Comparison of ENCODE assay signal across 1 cellular context in the genomic region with DNA sequence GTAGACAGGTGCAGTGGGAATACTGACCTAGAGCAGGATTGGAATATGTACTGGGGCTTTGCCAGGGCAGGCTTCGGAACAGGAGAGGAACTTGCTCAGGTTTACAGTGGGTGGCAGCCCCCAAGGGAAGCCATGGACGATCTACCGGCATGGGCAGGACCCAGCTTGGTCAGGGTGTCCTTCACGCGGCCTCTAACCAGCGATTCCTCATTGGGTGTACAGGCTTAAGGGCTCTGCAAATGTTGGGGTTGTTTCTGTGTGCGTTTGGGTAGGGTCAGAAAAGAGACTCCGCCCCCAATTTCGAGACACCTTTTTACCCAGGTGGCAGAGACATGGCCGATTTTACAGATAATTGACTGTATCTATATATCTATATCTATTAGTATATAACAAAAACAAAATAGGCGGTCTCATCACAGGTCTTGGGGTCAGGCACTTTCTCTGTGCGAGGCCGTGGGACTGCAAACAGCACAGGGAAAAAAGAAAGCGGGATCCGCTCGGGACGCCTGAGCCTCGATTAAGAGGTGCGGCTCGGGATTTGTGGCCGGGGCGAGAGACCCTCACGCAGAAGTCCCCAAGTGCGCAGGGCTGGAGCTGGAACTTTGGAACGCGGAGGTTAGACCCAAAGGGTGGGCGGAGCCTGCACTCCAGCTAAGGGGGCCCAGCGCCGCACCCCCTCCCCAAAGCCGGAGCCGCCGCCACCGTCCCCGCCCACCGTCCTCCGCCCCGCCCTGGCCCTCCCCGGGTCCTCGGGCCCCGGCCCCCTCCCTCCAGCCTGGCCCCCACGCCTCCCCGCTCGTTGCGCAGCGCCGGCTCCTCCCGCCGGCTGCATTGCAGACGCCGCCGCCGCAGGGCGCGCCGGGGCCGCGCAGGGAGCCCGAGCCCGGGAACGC.
TF ChIP-seq lines count a peak whose summit lies in the region.

No MANE protein-coding gene starts in this region.

TF ChIP-seq in HepG2, 621 proteins besides CTCF, POLR2A, EP300 and RAD21 (continued from another document):
- TF ChIP-seq, protein P1, sequence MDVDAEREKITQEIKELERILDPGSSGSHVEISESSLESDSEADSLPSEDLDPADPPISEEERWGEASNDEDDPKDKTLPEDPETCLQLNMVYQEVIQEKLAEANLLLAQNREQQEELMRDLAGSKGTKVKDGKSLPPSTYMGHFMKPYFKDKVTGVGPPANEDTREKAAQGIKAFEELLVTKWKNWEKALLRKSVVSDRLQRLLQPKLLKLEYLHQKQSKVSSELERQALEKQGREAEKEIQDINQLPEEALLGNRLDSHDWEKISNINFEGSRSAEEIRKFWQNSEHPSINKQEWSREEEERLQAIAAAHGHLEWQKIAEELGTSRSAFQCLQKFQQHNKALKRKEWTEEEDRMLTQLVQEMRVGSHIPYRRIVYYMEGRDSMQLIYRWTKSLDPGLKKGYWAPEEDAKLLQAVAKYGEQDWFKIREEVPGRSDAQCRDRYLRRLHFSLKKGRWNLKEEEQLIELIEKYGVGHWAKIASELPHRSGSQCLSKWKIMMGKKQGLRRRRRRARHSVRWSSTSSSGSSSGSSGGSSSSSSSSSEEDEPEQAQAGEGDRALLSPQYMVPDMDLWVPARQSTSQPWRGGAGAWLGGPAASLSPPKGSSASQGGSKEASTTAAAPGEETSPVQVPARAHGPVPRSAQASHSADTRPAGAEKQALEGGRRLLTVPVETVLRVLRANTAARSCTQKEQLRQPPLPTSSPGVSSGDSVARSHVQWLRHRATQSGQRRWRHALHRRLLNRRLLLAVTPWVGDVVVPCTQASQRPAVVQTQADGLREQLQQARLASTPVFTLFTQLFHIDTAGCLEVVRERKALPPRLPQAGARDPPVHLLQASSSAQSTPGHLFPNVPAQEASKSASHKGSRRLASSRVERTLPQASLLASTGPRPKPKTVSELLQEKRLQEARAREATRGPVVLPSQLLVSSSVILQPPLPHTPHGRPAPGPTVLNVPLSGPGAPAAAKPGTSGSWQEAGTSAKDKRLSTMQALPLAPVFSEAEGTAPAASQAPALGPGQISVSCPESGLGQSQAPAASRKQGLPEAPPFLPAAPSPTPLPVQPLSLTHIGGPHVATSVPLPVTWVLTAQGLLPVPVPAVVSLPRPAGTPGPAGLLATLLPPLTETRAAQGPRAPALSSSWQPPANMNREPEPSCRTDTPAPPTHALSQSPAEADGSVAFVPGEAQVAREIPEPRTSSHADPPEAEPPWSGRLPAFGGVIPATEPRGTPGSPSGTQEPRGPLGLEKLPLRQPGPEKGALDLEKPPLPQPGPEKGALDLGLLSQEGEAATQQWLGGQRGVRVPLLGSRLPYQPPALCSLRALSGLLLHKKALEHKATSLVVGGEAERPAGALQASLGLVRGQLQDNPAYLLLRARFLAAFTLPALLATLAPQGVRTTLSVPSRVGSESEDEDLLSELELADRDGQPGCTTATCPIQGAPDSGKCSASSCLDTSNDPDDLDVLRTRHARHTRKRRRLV (CRISPR knock-in tag; IDR thresholded peaks at IDR 0.05) = no peak
- no peak for TF ChIP-seq SPEN (CRISPR knock-in tag; IDR thresholded peaks at IDR 0.05; ENCODE audit: low read depth)
- no peak for TF ChIP-seq KMT2A (CRISPR knock-in tag; IDR thresholded peaks at IDR 0.05)
- TF ChIP-seq EEA1 (CRISPR knock-in tag; IDR thresholded peaks at IDR 0.05; ENCODE audit: borderline replicate concordance) = no peak
- TF ChIP-seq, protein P2, sequence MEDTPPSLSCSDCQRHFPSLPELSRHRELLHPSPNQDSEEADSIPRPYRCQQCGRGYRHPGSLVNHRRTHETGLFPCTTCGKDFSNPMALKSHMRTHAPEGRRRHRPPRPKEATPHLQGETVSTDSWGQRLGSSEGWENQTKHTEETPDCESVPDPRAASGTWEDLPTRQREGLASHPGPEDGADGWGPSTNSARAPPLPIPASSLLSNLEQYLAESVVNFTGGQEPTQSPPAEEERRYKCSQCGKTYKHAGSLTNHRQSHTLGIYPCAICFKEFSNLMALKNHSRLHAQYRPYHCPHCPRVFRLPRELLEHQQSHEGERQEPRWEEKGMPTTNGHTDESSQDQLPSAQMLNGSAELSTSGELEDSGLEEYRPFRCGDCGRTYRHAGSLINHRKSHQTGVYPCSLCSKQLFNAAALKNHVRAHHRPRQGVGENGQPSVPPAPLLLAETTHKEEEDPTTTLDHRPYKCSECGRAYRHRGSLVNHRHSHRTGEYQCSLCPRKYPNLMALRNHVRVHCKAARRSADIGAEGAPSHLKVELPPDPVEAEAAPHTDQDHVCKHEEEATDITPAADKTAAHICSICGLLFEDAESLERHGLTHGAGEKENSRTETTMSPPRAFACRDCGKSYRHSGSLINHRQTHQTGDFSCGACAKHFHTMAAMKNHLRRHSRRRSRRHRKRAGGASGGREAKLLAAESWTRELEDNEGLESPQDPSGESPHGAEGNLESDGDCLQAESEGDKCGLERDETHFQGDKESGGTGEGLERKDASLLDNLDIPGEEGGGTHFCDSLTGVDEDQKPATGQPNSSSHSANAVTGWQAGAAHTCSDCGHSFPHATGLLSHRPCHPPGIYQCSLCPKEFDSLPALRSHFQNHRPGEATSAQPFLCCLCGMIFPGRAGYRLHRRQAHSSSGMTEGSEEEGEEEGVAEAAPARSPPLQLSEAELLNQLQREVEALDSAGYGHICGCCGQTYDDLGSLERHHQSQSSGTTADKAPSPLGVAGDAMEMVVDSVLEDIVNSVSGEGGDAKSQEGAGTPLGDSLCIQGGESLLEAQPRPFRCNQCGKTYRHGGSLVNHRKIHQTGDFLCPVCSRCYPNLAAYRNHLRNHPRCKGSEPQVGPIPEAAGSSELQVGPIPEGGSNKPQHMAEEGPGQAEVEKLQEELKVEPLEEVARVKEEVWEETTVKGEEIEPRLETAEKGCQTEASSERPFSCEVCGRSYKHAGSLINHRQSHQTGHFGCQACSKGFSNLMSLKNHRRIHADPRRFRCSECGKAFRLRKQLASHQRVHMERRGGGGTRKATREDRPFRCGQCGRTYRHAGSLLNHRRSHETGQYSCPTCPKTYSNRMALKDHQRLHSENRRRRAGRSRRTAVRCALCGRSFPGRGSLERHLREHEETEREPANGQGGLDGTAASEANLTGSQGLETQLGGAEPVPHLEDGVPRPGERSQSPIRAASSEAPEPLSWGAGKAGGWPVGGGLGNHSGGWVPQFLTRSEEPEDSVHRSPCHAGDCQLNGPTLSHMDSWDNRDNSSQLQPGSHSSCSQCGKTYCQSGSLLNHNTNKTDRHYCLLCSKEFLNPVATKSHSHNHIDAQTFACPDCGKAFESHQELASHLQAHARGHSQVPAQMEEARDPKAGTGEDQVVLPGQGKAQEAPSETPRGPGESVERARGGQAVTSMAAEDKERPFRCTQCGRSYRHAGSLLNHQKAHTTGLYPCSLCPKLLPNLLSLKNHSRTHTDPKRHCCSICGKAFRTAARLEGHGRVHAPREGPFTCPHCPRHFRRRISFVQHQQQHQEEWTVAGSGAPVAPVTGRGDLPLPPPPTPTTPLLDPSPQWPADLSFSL (CRISPR knock-in tag; IDR thresholded peaks at IDR 0.05) = no peak
- no peak for TF ChIP-seq KAT8 (CRISPR knock-in tag; IDR thresholded peaks at IDR 0.05)
- no peak for TF ChIP-seq HOXA5 (CRISPR knock-in tag; IDR thresholded peaks at IDR 0.05)
- no peak for TF ChIP-seq AKAP8 (CRISPR knock-in tag; IDR thresholded peaks at IDR 0.05)
- no peak for TF ChIP-seq ZBTB7B (CRISPR knock-in tag; IDR thresholded peaks at IDR 0.05)
- TF ChIP-seq SALL2 (CRISPR knock-in tag; IDR thresholded peaks at IDR 0.05) = no peak
- TF ChIP-seq ZNF24 (IDR thresholded peaks at IDR 0.05) = no peak
- TF ChIP-seq, protein P3, sequence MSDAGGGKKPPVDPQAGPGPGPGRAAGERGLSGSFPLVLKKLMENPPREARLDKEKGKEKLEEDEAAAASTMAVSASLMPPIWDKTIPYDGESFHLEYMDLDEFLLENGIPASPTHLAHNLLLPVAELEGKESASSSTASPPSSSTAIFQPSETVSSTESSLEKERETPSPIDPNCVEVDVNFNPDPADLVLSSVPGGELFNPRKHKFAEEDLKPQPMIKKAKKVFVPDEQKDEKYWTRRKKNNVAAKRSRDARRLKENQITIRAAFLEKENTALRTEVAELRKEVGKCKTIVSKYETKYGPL (CRISPR knock-in tag; IDR thresholded peaks at IDR 0.05) = no peak
- no peak for TF ChIP-seq ZNF674 (CRISPR knock-in tag; IDR thresholded peaks at IDR 0.05; ENCODE audit: low read depth)
- TF ChIP-seq SAP130 (CRISPR knock-in tag; IDR thresholded peaks at IDR 0.05; ENCODE audit: low read depth) = peak; percentile 23; the same call in 1 of the 2 replicates
- 0 out of 2 replicates have a peak, but pooled peaks have one; percentile 33 for TF ChIP-seq SP5 (CRISPR knock-in tag; IDR thresholded peaks at IDR 0.05; ENCODE audit: borderline replicate concordance, low read depth)
- no peak for TF ChIP-seq MATR3 (CRISPR knock-in tag; IDR thresholded peaks at IDR 0.05)
- TF ChIP-seq ZNF207 (IDR thresholded peaks at IDR 0.05; ENCODE audit: borderline replicate concordance) = no peak
- TF ChIP-seq SMAD9 (CRISPR knock-in tag; IDR thresholded peaks at IDR 0.05) = no peak
- TF ChIP-seq KLF6 (CRISPR knock-in tag; IDR thresholded peaks at IDR 0.05) = no peak
- no peak for TF ChIP-seq SNAI1 (CRISPR knock-in tag; IDR thresholded peaks at IDR 0.05; ENCODE audit: borderline replicate concordance)
- TF ChIP-seq ZSCAN31 (CRISPR knock-in tag; IDR thresholded peaks at IDR 0.05; ENCODE audit: low read depth) = no peak
- TF ChIP-seq ZNF678 (CRISPR knock-in tag; IDR thresholded peaks at IDR 0.05) = no peak
- peak; percentile 42; the same call in 1 of the 2 replicates for TF ChIP-seq IRX3 (CRISPR knock-in tag; IDR thresholded peaks at IDR 0.05; ENCODE audit: borderline replicate concordance, low read depth)
- TF ChIP-seq, protein P4, sequence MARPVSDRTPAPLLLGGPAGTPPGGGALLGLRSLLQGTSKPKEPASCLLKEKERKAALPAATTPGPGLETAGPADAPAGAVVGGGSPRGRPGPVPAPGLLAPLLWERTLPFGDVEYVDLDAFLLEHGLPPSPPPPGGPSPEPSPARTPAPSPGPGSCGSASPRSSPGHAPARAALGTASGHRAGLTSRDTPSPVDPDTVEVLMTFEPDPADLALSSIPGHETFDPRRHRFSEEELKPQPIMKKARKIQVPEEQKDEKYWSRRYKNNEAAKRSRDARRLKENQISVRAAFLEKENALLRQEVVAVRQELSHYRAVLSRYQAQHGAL (CRISPR knock-in tag; IDR thresholded peaks at IDR 0.05; ENCODE audit: not compliant biosample characterization) = no peak
- TF ChIP-seq ZNF550 (CRISPR knock-in tag; IDR thresholded peaks at IDR 0.05; ENCODE audit: borderline replicate concordance) = no peak
- TF ChIP-seq HNRNPLL (IDR thresholded peaks at IDR 0.05; ENCODE audit: low read depth, low read length, poor library complexity, severe bottlenecking) = peak; percentile 85
- TF ChIP-seq CHD2 (IDR thresholded peaks at IDR 0.05; ENCODE audit: low read depth, low read length) = no peak
